Comparison of ENCODE assay signal across 19 cellular contexts in the genomic region with DNA sequence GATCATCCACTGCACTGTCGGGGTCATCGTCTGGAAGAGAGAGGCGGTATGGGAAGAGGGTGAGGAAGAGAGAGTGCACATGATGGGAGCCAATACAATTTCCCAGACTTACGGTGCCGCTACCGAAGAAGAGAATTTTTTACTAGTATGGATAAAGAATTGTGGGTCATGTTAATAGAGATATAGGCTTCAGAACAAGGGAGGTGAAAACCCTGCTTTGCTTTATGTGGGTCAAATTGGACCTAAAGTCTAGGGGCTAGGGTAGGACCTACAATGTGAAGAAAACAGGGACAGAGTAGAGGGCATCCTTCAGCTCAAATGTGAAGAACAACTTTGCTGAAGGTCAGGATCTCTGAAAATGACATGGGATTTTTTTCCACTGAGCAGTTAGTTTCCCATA. TPM values are rescaled to one million over a fixed set of nuclear protein-coding genes. Genes with fewer than 3 reads are reported as not detected.
DNase-seq lines count a peak whose midpoint lies in the region; ATAC-seq, FAIRE-seq and TF ChIP-seq lines count a peak whose summit lies in the region.
"Had no signal": no experiment of that assay in that cellular context is flagged by ENCODE, and none has a peak within 500 bp of the region (broad histone marks: within the 10 kb centered on the region; RNA-seq: fewer than 3 reads in every experiment).

No MANE protein-coding gene starts in this region.

- TF ChIP-seq RAD21 in HepG2 (CRISPR knock-in tag; IDR thresholded peaks at IDR 0.05) (no peak), K562 (CRISPR knock-in tag; conservative IDR thresholded peaks at IDR 0.05 in 1 of 2, IDR thresholded peaks at IDR 0.05 in 1 of 2) (no peak)

- POLR2A ChIA-PET in HepG2 (lab: Yijun Ruan, JAX): no interaction called here
- POLR2A ChIA-PET in K562 (lab: Yijun Ruan, JAX): interaction anchor here (1.0 kb wide), 1 partner anchor 13 kb away, joined by 4 read pairs; no protein-coding TSS in a partner anchor

- no peak for FAIRE-seq in HepG2 (lab: Jason Lieb, UNC)
- no peak for FAIRE-seq in K562 (lab: Jason Lieb, UNC)
- FAIRE-seq: D721Med, GM12892, HTR-8/SVneo had no signal

- no peak for DNase-seq in HepG2 (ENCODE audit: low spot score)
- no peak for DNase-seq in right lobe of liver
- DNase-seq in K562 (ENCODE audit: extremely low read depth in 1 of 4, low spot score in 3 of 4): no peak
- DNase-seq in neural progenitor cell (ENCODE audit: low spot score): no peak
- DNase-seq in vagina (ENCODE audit: extremely low spot score in 2 of 2): no peak
- no peak for DNase-seq in chondrocyte (ENCODE audit: low spot score)
- DNase-seq in NOMO-1 (lab: John Stamatoyannopoulos, UW; ENCODE audit: unreplicated experiment in 2 of 2): no peak
- no peak for DNase-seq in pons (ENCODE audit: low spot score)
- DNase-seq: BE2C; CD4-positive, alpha-beta memory T cell; DND-41; GDM1; HFFc6 had no signal

- H3K27me3 ChIP-seq in HepG2 (ENCODE audit: control insufficient read depth in 1 of 2, insufficient read depth in 2 of 2, low read length in 2 of 2): peaks cover 0 to 6% of the 10 kb centered on the region in 2 experiments; a peak in 2 of 5 replicates
- no peaks in the 10 kb centered on the region for H3K27me3 ChIP-seq in right lobe of liver
- H3K27me3 ChIP-seq in K562 (ENCODE audit: control insufficient read depth in 2 of 2, insufficient read depth in 2 of 2, low read length in 2 of 2): peaks cover 7 to 48% of the 10 kb centered on the region in 2 experiments; a peak in 4 of 5 replicates
- no peaks in the 10 kb centered on the region for H3K27me3 ChIP-seq in neural progenitor cell
- H3K27me3 ChIP-seq in vagina: no peaks in the 10 kb centered on the region
- H3K27me3 ChIP-seq: BE2C had no signal

- no peak for ATAC-seq in HepG2
- ATAC-seq in right lobe of liver: no peak
- ATAC-seq in K562: no peak
- ATAC-seq: GM23338 had no signal

- H3K36me3 Mint-ChIP-seq in neural progenitor cell: peaks cover 2% of the 10 kb centered on the region
- H3K36me3 Mint-ChIP-seq in chondrocyte (ENCODE audit: low read depth): peaks cover 3% of the 10 kb centered on the region
- H3K36me3 Mint-ChIP-seq: CD4-positive, alpha-beta memory T cell had no signal

- H3K36me3 ChIP-seq in HepG2 (replicated peaks in 1 of 2; ENCODE audit: control insufficient read depth in 1 of 2, insufficient read depth in 2 of 2, low read length in 2 of 2) (no peaks in the 10 kb centered on the region), right lobe of liver (no peaks in the 10 kb centered on the region), K562 (ENCODE audit: control insufficient read depth, insufficient read depth, low read length) (no peaks in the 10 kb centered on the region), neural progenitor cell (no peaks in the 10 kb centered on the region), vagina (no peaks in the 10 kb centered on the region)
- H3K36me3 ChIP-seq: HAP-1 had no signal

- H2AFZ ChIP-seq in HepG2 (ENCODE audit: low read length) (no peak overlapping the region), K562 (ENCODE audit: low read depth, low read length) (no peak overlapping the region), neural progenitor cell (replicated peaks) (no peak overlapping the region)
- H2AFZ ChIP-seq: GM23338 had no signal

- peaks cover 7% of the 10 kb centered on the region for H3K27me3 Mint-ChIP-seq in neural progenitor cell (ENCODE audit: insufficient read depth, low read depth)
- no peaks in the 10 kb centered on the region for H3K27me3 Mint-ChIP-seq in chondrocyte (ENCODE audit: low read depth)

- 80% methylated on average over 6 of the region's 6 CpGs for WGBS in HepG2 (ENCODE audit: low lambda C conversion rate)
- WGBS in right lobe of liver (ENCODE audit: insufficient coverage, low coverage, low lambda C conversion rate, missing lambda C conversion rate): 84% methylated on average over 6 of the region's 6 CpGs
- 36% methylated on average over 6 of the region's 6 CpGs for WGBS in K562 (ENCODE audit: insufficient coverage, low coverage, missing lambda C conversion rate)

- H3K4me2 ChIP-seq in HepG2 (ENCODE audit: low read depth, low read length) (no peak overlapping the region), K562 (ENCODE audit: insufficient read depth, low read length) (no peak overlapping the region), neural progenitor cell (no peak overlapping the region)
- H3K4me2 ChIP-seq: GM23338 had no signal

- H3K4me1 ChIP-seq in HepG2 (ENCODE audit: insufficient read depth, low read length) (peaks cover 13% of the 10 kb centered on the region), right lobe of liver (no peaks in the 10 kb centered on the region), K562 (replicated peaks in 1 of 2; ENCODE audit: control insufficient read depth in 2 of 2, insufficient read depth in 2 of 2, low read length in 2 of 2) (peaks cover 0 to 16% of the 10 kb centered on the region in 2 experiments; a peak in 2 of 5 replicates), neural progenitor cell (no peaks in the 10 kb centered on the region), vagina (no peaks in the 10 kb centered on the region)
- H3K4me1 ChIP-seq: BE2C, HAP-1 had no signal

- in situ Hi-C loops in HepG2 (cut with HindIII; ENCODE audit: extremely low pct_ligation_motif_present, low pct_unique_long_range_greater_than_20kb): no loop called here
- in situ Hi-C loops in K562 (cut with MboI): no loop called here

- H3K79me2 ChIP-seq in HepG2 (ENCODE audit: insufficient read depth, low read length): no peaks in the 10 kb centered on the region
- no peaks in the 10 kb centered on the region for H3K79me2 ChIP-seq in K562 (ENCODE audit: control insufficient read depth, insufficient read depth, low read length)
- H3K79me2 ChIP-seq in neural progenitor cell (ENCODE audit: low read depth): no peaks in the 10 kb centered on the region

- H3K27ac Mint-ChIP-seq in neural progenitor cell: no peak overlapping the region
- H3K27ac Mint-ChIP-seq in chondrocyte (ENCODE audit: unreplicated experiment): no peak overlapping the region
- H3K27ac Mint-ChIP-seq: CD4-positive, alpha-beta memory T cell; GM23338; HFFc6 had no signal

- TF ChIP-seq POLR2A in HepG2 (IDR thresholded peaks at IDR 0.05; ENCODE audit: insufficient read depth in 1 of 2, low read depth in 2 of 2, low read length in 2 of 2): no peak
- TF ChIP-seq POLR2A in right lobe of liver (IDR thresholded peaks at IDR 0.05): no peak
- no peak for TF ChIP-seq POLR2A in K562 (conservative IDR thresholded peaks at IDR 0.05)
- TF ChIP-seq POLR2A in vagina (IDR thresholded peaks at IDR 0.05): no peak

- CTCF ChIA-PET in HepG2 (lab: Yijun Ruan, JAX; ENCODE audit: low intra/inter-chr PET ratio, low total read pairs): no interaction called here
- CTCF ChIA-PET in K562 (lab: Yijun Ruan, JAX; ENCODE audit: low intra/inter-chr PET ratio): no interaction called here

- H3K9ac ChIP-seq in HepG2 (ENCODE audit: insufficient read depth, low read depth, low read length) (no peak overlapping the region), K562 (ENCODE audit: insufficient read depth in 1 of 2, low read depth in 2 of 2, low read length in 2 of 2) (no peak overlapping the region; a peak in 1 of 4 replicates), neural progenitor cell (no peak overlapping the region)

- H3K4me3 Mint-ChIP-seq in neural progenitor cell (peak overlapping the region; percentile 30), chondrocyte (ENCODE audit: unreplicated experiment) (no peak overlapping the region)
- H3K4me3 Mint-ChIP-seq: CD4-positive, alpha-beta memory T cell; GM23338; HFFc6 had no signal

- intact Hi-C loops in HepG2 (cut with micrococcal nuclease; ENCODE audit: unreplicated experiment) (no loop called here), right lobe of liver (cut with DNase I) (no loop called here), K562 (cut with micrococcal nuclease) (no loop called here), vagina (cut with DNase I) (no loop called here)

- H3K9me3 ChIP-seq in HepG2 (ENCODE audit: low read length): no peaks in the 10 kb centered on the region
- H3K9me3 ChIP-seq in right lobe of liver: no peaks in the 10 kb centered on the region
- no peaks in the 10 kb centered on the region for H3K9me3 ChIP-seq in K562 (replicated peaks; ENCODE audit: control insufficient read depth, insufficient read depth, low read depth, low read length)
- no peaks in the 10 kb centered on the region for H3K9me3 ChIP-seq in neural progenitor cell (ENCODE audit: low read depth)
- no peaks in the 10 kb centered on the region for H3K9me3 ChIP-seq in vagina
- H3K9me3 ChIP-seq: BE2C, HAP-1 had no signal

- BruUV-seq in HepG2 (replicated peaks; lab: Mats Ljungman, UMichigan): no TSS peak
- no TSS peak for BruUV-seq in K562 (replicated peaks; lab: Mats Ljungman, UMichigan)

- TF ChIP-seq EP300 in HepG2 (IDR thresholded peaks at IDR 0.05; ENCODE audit: low read depth in 2 of 2, low read length in 2 of 2) (no peak), HepG2 (CRISPR knock-in tag; IDR thresholded peaks at IDR 0.05; ENCODE audit: borderline replicate concordance) (no peak), K562 (IDR thresholded peaks at IDR 0.05; ENCODE audit: low read length) (no peak)

- H3K9me3 Mint-ChIP-seq in neural progenitor cell (no peaks in the 10 kb centered on the region), chondrocyte (ENCODE audit: low read depth) (peaks cover 12% of the 10 kb centered on the region)

- H3K27ac ChIP-seq in HepG2 (ENCODE audit: extremely low read length, insufficient read depth, low read length): no peak overlapping the region
- H3K27ac ChIP-seq in right lobe of liver: no peak overlapping the region
- H3K27ac ChIP-seq in K562 (ENCODE audit: extremely low read depth, low read depth, low read length): no peak overlapping the region
- H3K27ac ChIP-seq in neural progenitor cell: no peak overlapping the region
- H3K27ac ChIP-seq in vagina: peak overlapping the region; percentile 55
- H3K27ac ChIP-seq: C4-2B had no signal

- H3F3A ChIP-seq in neural progenitor cell (ENCODE audit: low read depth): no peaks in the 10 kb centered on the region

- H3K4me1 Mint-ChIP-seq in neural progenitor cell: no peaks in the 10 kb centered on the region
- peaks cover 10% of the 10 kb centered on the region for H3K4me1 Mint-ChIP-seq in chondrocyte (ENCODE audit: low read depth)
- H3K4me1 Mint-ChIP-seq: CD4-positive, alpha-beta memory T cell had no signal

- H3K9me1 ChIP-seq in K562 (ENCODE audit: control insufficient read depth, insufficient read depth, low read length): no peaks in the 10 kb centered on the region

- H3K4me3 ChIP-seq in HepG2 (replicated peaks in 1 of 3; ENCODE audit: insufficient read depth in 1 of 3, low read depth in 2 of 3, low read length in 3 of 3): no peak overlapping the region
- H3K4me3 ChIP-seq in right lobe of liver: no peak overlapping the region
- no peak overlapping the region for H3K4me3 ChIP-seq in K562
- H3K4me3 ChIP-seq in neural progenitor cell: no peak overlapping the region
- H3K4me3 ChIP-seq in vagina: no peak overlapping the region
- H3K4me3 ChIP-seq: GM23338, HAP-1 had no signal

- TF ChIP-seq CTCF in HepG2 (CRISPR knock-in tag; IDR thresholded peaks at IDR 0.05) (no peak), right lobe of liver (IDR thresholded peaks at IDR 0.05) (no peak), K562 (IDR thresholded peaks at IDR 0.05 in 2 of 3, conservative IDR thresholded peaks at IDR 0.05 in 1 of 3; ENCODE audit: insufficient read depth in 2 of 3, low read depth in 1 of 3, low read length in 3 of 3) (no peak), neural progenitor cell (IDR thresholded peaks at IDR 0.05) (no peak), vagina (IDR thresholded peaks at IDR 0.05) (no peak), chondrocyte (IDR thresholded peaks at IDR 0.05) (no peak)

- H4K20me1 ChIP-seq in HepG2 (ENCODE audit: insufficient read depth, low read length): no peaks in the 10 kb centered on the region
- no peaks in the 10 kb centered on the region; the same call in 1 of the 2 replicates for H4K20me1 ChIP-seq in K562 (replicated peaks; ENCODE audit: control insufficient read depth, insufficient read depth, low read length)
- no peaks in the 10 kb centered on the region for H4K20me1 ChIP-seq in neural progenitor cell (ENCODE audit: low read depth)

RNA-seq across cellular contexts. Expression of a gene that starts 29.9 kb away (rescaled TPM):
- 0.07 and 0.11 TPM in 2 replicates for total RNA-seq in HepG2 (2016; rRNA removed; fragmentation: Illumina TruSeq; extraction: Trizol)
- total RNA-seq in HepG2 (2016; cell fraction: cytosol; rRNA removed; fragmentation: Illumina TruSeq; extraction: Trizol; ENCODE audit: low read depth): not detected in 2 replicates
- total RNA-seq in HepG2 (2016; cell fraction: insoluble cytoplasmic fraction; rRNA removed; fragmentation: Illumina TruSeq; extraction: Trizol): 0.09 TPM in 2 replicates
- total RNA-seq in HepG2 (2016; cell fraction: membrane; rRNA removed; fragmentation: Illumina TruSeq; extraction: Trizol): 0.03 and 0.06 TPM in 2 replicates
- total RNA-seq in HepG2 (2016; cell fraction: nucleus; rRNA removed; fragmentation: Illumina TruSeq; extraction: Trizol): 0.09 and 0.16 TPM in 2 replicates
- 0.34 and 0.45 TPM in 2 replicates for polyA plus RNA-seq in HepG2 (2011; rRNA removed)
- polyA plus RNA-seq in HepG2 (2011; cell fraction: cytosol; rRNA removed): 0.09 and 0.10 TPM in 2 replicates
- polyA plus RNA-seq in HepG2 (2011; cell fraction: nucleus; rRNA removed): 1.7 and 2.0 TPM in 2 replicates
- 0.17 and 0.20 TPM in 2 replicates for polyA plus RNA-seq in HepG2 (2012)
- polyA plus RNA-seq in HepG2 (2016; cell fraction: cytosol; fragmentation: Illumina TruSeq; extraction: Trizol; ENCODE audit: low read depth): not detected in 2 replicates
- polyA plus RNA-seq in HepG2 (2016; cell fraction: insoluble cytoplasmic fraction; fragmentation: Illumina TruSeq; extraction: Trizol; ENCODE audit: low read depth): 0.05 and 0.14 TPM in 2 replicates
- polyA plus RNA-seq in HepG2 (2016; cell fraction: membrane; fragmentation: Illumina TruSeq; extraction: Trizol; ENCODE audit: low read depth): 0.02 TPM in 1 of 2 replicates, not detected in the other
- polyA plus RNA-seq in HepG2 (2016; cell fraction: nucleus; fragmentation: Illumina TruSeq; extraction: Trizol; ENCODE audit: insufficient read depth, low read depth): 0.40 and 0.84 TPM in 2 replicates
- 0.24 and 0.63 TPM in 2 replicates for polyA minus RNA-seq in HepG2 (2011; rRNA and poly(A)+ RNA removed; ENCODE audit: low replicate concordance)
- polyA minus RNA-seq in HepG2 (2011; cell fraction: cytosol; rRNA and poly(A)+ RNA removed): 0.18 and 0.30 TPM in 2 replicates
- 0.62 and 1.2 TPM in 2 replicates for polyA minus RNA-seq in HepG2 (2011; cell fraction: nucleus; rRNA and poly(A)+ RNA removed)
- total RNA-seq in right lobe of liver: under 1 TPM in 1 of 6 experiments, not detected in 5; 0.02 TPM
- total RNA-seq in K562 (2011; cell fraction: chromatin; rRNA removed; ENCODE audit: low replicate concordance): 5.0 and 12.3 TPM in 2 replicates
- total RNA-seq in K562 (2011; cell fraction: nucleolus; rRNA removed): 2.5 and 5.7 TPM in 2 replicates
- 2.9 and 4.6 TPM in 2 replicates for total RNA-seq in K562 (2011; cell fraction: nucleoplasm; rRNA removed)
- total RNA-seq in K562 (2014; rRNA removed): 0.24 and 0.27 TPM in 2 replicates
- total RNA-seq in K562 (2014; rRNA removed; fragmentation: Illumina TruSeq; extraction: Trizol): 0.18 and 0.19 TPM in 2 replicates
- 0.15 and 0.25 TPM in 2 replicates for total RNA-seq in K562 (2015; rRNA removed; fragmentation: Illumina TruSeq; extraction: Trizol)
- 0.13 and 0.38 TPM in 2 replicates for total RNA-seq in K562 (2021)
- 0.34 and 1.0 TPM in 2 replicates for polyA plus RNA-seq in K562 (2011; rRNA removed)
- polyA plus RNA-seq in K562 (2011; cell fraction: cytosol; rRNA removed): 0.24 and 0.81 TPM in 2 replicates
- polyA plus RNA-seq in K562 (2011; cell fraction: nucleus; rRNA removed): 1.5 and 8.3 TPM in 2 replicates
- polyA plus RNA-seq in K562 (2012): 0.28 and 0.66 TPM in 2 replicates
- polyA plus RNA-seq in K562 (2014; fragmentation: Illumina TruSeq; extraction: Trizol): 0.28 and 0.31 TPM in 2 replicates
- polyA plus RNA-seq in K562 (2014; fragmentation: Nextera tagmentation; extraction: Ambion mirVana): under 1 TPM; 0.03 to 0.04 TPM
- polyA plus RNA-seq in K562 (2014; rRNA removed): 0.16 and 0.20 TPM in 2 replicates
- 0.63 and 1.4 TPM in 2 replicates for polyA minus RNA-seq in K562 (2011; rRNA and poly(A)+ RNA removed)
- 0.27 and 0.95 TPM in 2 replicates for polyA minus RNA-seq in K562 (2011; cell fraction: cytosol; rRNA and poly(A)+ RNA removed)
- polyA minus RNA-seq in K562 (2011; cell fraction: nucleus; rRNA and poly(A)+ RNA removed): 1.1 and 2.3 TPM in 2 replicates
- total RNA-seq in neural progenitor cell (ENCODE audit: low replicate concordance): 0.77 and 1.3 TPM in 2 replicates
- 0.49 TPM for total RNA-seq in vagina
- total RNA-seq in chondrocyte: 2.0 to 3.9 TPM (median 2.1 TPM) in 3 replicates
- polyA plus RNA-seq: CD4-positive, alpha-beta memory T cell had no signal
